8 cellular contexts compared by ENCODE assay signal in the genomic region with DNA sequence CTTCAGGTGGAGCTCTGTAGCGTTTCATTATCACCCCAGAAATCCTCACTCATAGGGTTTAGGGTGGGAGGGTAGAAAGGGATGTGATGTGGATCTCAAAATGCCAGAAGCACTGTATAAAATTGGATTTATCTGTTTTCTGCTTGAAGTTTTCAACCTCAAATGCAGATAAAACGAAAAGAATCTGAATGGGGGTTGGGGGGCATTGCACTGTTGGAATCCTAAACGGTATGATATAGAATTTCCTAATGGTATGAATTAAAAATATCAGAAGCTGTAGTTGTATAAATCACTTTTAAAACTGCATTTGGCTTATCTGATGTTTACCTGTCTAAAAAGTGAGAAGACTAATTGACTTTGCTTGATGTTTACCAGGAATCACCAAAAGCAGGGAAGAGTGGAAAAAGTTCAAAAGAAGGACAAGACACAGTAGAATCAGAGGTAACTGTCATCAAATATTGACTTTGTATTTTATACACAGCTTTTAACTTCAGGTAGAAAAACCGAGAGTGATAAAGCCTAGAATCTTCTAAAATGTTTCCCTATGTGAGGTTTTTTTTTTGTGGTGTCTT. TPM values are rescaled to one million over a fixed set of nuclear protein-coding genes. Genes with fewer than 3 reads are reported as not detected.
A peak's percentile ranks its signal among the peaks of the same experiment; 100 is the strongest.
DNase-seq lines count a peak whose midpoint lies in the region; ATAC-seq and TF ChIP-seq lines count a peak whose summit lies in the region.

No MANE protein-coding gene starts in this region.

- H3K9ac ChIP-seq in trophoblast cell (ENCODE audit: low read length) = no peak overlapping the region

- H3K9me3 ChIP-seq in DOHH2 (ENCODE audit: control insufficient read depth, insufficient read depth, low read length) = no peaks in the 10 kb centered on the region
- no peaks in the 10 kb centered on the region for H3K9me3 ChIP-seq in RWPE2 (ENCODE audit: severe bottlenecking)
- no peaks in the 10 kb centered on the region for H3K9me3 ChIP-seq in esophagus squamous epithelium
- H3K9me3 ChIP-seq in trophoblast cell (ENCODE audit: insufficient read depth, low read depth, low read length) = peaks cover 3% of the 10 kb centered on the region

- H3K9me2 ChIP-seq in DOHH2 (replicated peaks; ENCODE audit: control insufficient read depth, low read length) = no peaks in the 10 kb centered on the region

- H3K18ac ChIP-seq in trophoblast cell (ENCODE audit: low read length) = no peak overlapping the region

- no peak overlapping the region for H2BK5ac ChIP-seq in trophoblast cell (ENCODE audit: low read depth, low read length, poor library complexity)

- H2AK5ac ChIP-seq in trophoblast cell (ENCODE audit: low read length) = no peak overlapping the region

- no peak for TF ChIP-seq CTCF in DOHH2 (IDR thresholded peaks at IDR 0.05; ENCODE audit: low read depth, low read length, poor library complexity, severe bottlenecking)
- TF ChIP-seq CTCF in RWPE2 (IDR thresholded peaks at IDR 0.05; ENCODE audit: poor library complexity, severe bottlenecking) = no peak
- no peak for TF ChIP-seq CTCF in esophagus squamous epithelium (IDR thresholded peaks at IDR 0.05)

- H3K14ac ChIP-seq in trophoblast cell (ENCODE audit: low read length) = peak overlapping the region; percentile 51

- H4K12ac ChIP-seq in trophoblast cell (ENCODE audit: low read depth, low read length) = no peak overlapping the region

- peak overlapping the region; percentile 24 for H3K27ac ChIP-seq in DOHH2 (ENCODE audit: low read depth, low read length)
- H3K27ac ChIP-seq in RWPE2 (ENCODE audit: poor library complexity, severe bottlenecking) = no peak overlapping the region
- peak overlapping the region; percentile 68 to 99 (median 92) for H3K27ac ChIP-seq in esophagus squamous epithelium
- no peak overlapping the region for H3K27ac ChIP-seq in trophoblast cell (ENCODE audit: low read depth, low read length)

- no peak for TF ChIP-seq POLR2A in esophagus squamous epithelium (IDR thresholded peaks at IDR 0.05)

- H4K20me1 ChIP-seq in DOHH2 (ENCODE audit: control insufficient read depth, insufficient read depth, low read depth, low read length) = no peaks in the 10 kb centered on the region

- no peak overlapping the region for H3K4ac ChIP-seq in trophoblast cell (ENCODE audit: low read depth, low read length)

- H2BK120ac ChIP-seq in trophoblast cell (ENCODE audit: insufficient read depth, low read length, poor library complexity) = no peak overlapping the region

- intact Hi-C loops in esophagus squamous epithelium (cut with DNase I) = no loop called here

- no peak overlapping the region for H2BK12ac ChIP-seq in trophoblast cell (ENCODE audit: low read length)

- peak overlapping the region; percentile 85 for H3K4me3 ChIP-seq in DOHH2 (ENCODE audit: low read length)
- peak overlapping the region; percentile 56 for H3K4me3 ChIP-seq in RWPE2 (ENCODE audit: severe bottlenecking)
- H3K4me3 ChIP-seq in esophagus squamous epithelium = peak overlapping the region; percentile 90 to 98 (median 94)
- no peak overlapping the region for H3K4me3 ChIP-seq in trophoblast cell (ENCODE audit: low read depth, low read length)

- ATAC-seq in RWPE2 (ENCODE audit: low read depth) (no peak), HG03442 (IDR thresholded peaks at IDR 0.05; ENCODE audit: unreplicated experiment) (no peak), HG02970 (IDR thresholded peaks at IDR 0.05; ENCODE audit: low FRiP score, unreplicated experiment) (no peak)

- H3K4me1 ChIP-seq in DOHH2 (ENCODE audit: control insufficient read depth, low read length) = peaks cover 13% of the 10 kb centered on the region
- H3K4me1 ChIP-seq in RWPE2 (ENCODE audit: insufficient read depth, poor library complexity, severe bottlenecking) = peaks cover 14% of the 10 kb centered on the region
- peaks cover 8 to 51% (median 17%) of the 10 kb centered on the region in 3 donors for H3K4me1 ChIP-seq in esophagus squamous epithelium
- peaks cover 5 to 7% of the 10 kb centered on the region in 2 experiments for H3K4me1 ChIP-seq in trophoblast cell (ENCODE audit: control insufficient read depth in 1 of 2, insufficient read depth in 2 of 2, low read length in 2 of 2)

- no peak overlapping the region for H4K91ac ChIP-seq in trophoblast cell (ENCODE audit: low read depth, low read length)

- H2AFZ ChIP-seq in trophoblast cell (ENCODE audit: insufficient read depth, low read length, poor library complexity) = peak overlapping the region; percentile 75

- no peaks in the 10 kb centered on the region for H3F3A ChIP-seq in DOHH2 (ENCODE audit: control insufficient read depth, insufficient read depth)

- H3K79me2 ChIP-seq in DOHH2 (ENCODE audit: control insufficient read depth, low read length) (peaks cover 5% of the 10 kb centered on the region), trophoblast cell (ENCODE audit: control insufficient read depth, insufficient read depth, low read length, poor library complexity) (peaks cover 4% of the 10 kb centered on the region)

- H4K8ac ChIP-seq in trophoblast cell (ENCODE audit: low read depth, low read length) = no peak overlapping the region

- H3K4me2 ChIP-seq in DOHH2 (ENCODE audit: low read length) = peak overlapping the region; percentile 85
- H3K4me2 ChIP-seq in trophoblast cell (ENCODE audit: low read length) = peak overlapping the region; percentile 90

- H3K23ac ChIP-seq in trophoblast cell (ENCODE audit: low read length) = no peak overlapping the region

- peaks cover 3% of the 10 kb centered on the region for H3K79me1 ChIP-seq in trophoblast cell (ENCODE audit: low read length)

- H3K27me3 ChIP-seq in DOHH2 (ENCODE audit: control insufficient read depth, low read length) = peaks cover 9% of the 10 kb centered on the region
- H3K27me3 ChIP-seq in RWPE2 (ENCODE audit: insufficient read depth, poor library complexity, severe bottlenecking) = no peaks in the 10 kb centered on the region
- no peaks in the 10 kb centered on the region for H3K27me3 ChIP-seq in esophagus squamous epithelium
- H3K27me3 ChIP-seq in trophoblast cell (ENCODE audit: insufficient read depth, low read length) = peaks cover 4% of the 10 kb centered on the region

- WGBS in esophagus squamous epithelium, 2 donors = 26 to 38% methylated on average over 4 of the region's 4 CpGs
- WGBS in trophoblast cell (ENCODE audit: extremely low coverage, insufficient coverage, insufficient read length) = no CpG with 5 or more reads among the region's 4 CpGs

- peaks cover 17% of the 10 kb centered on the region for H3K36me3 ChIP-seq in DOHH2 (ENCODE audit: control insufficient read depth, low read length)
- H3K36me3 ChIP-seq in RWPE2 (ENCODE audit: low read depth) = peaks cover 24% of the 10 kb centered on the region
- H3K36me3 ChIP-seq in esophagus squamous epithelium = peaks cover 0 to 30% (median 0%) of the 10 kb centered on the region in 3 donors
- H3K36me3 ChIP-seq in trophoblast cell (ENCODE audit: control insufficient read depth in 1 of 2, insufficient read depth in 2 of 2, low read length in 2 of 2) = peaks cover 0 to 2% of the 10 kb centered on the region in 2 experiments

- DNase-seq in RWPE2 (ENCODE audit: low spot score) (no peak), esophagus squamous epithelium (lab: John Stamatoyannopoulos, UW) (no peak), trophoblast cell (no peak), anterior cingulate cortex (lab: John Stamatoyannopoulos, UW) (no peak), DMS153 (lab: John Stamatoyannopoulos, UW) (no peak)

RNA-seq across cellular contexts. Expression of a gene that starts 1.1 kb away (rescaled TPM):
- total RNA-seq in esophagus squamous epithelium = 10 to 100 TPM; 66.3 to 92.3 (median 83.4) TPM
- polyA plus RNA-seq in trophoblast cell (2013) = 136 and 143 TPM in 2 replicates

Comparison
In these comparisons a context has a peak if more than half of its experiments do, and no peak if none do; other contexts are left out.
1. H3K27ac ChIP-seq: peak in DOHH2 (single experiment) and esophagus squamous epithelium (4 of 4); none in RWPE2 (single experiment) and trophoblast cell (single experiment).